Comparison of ENCODE assay signal across 9 cellular contexts in the genomic region with DNA sequence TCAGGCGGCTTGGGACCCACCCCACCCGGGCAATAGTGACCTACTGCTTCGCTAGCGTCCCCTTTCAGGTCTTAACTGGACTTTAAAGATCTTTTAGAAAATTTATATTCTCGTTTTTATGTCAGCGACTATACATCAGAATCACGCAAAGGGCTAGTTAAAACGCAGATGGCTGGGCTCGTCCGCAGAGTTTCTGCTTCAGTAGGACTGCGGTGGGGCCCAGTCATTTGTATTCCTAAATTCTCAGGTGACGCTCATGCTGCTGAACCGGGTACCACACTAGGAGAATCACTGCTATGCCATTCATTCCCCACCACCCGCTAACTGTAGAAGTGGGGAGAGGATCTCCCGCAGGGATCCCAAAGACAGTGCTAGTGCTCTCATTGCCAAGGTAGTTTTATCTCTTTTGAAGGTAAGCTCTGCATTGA.
DNase-seq lines count a peak whose midpoint lies in the region; ATAC-seq and TF ChIP-seq lines count a peak whose summit lies in the region.
"Had no signal": no experiment of that assay in that cellular context is flagged by ENCODE, and none has a peak within 500 bp of the region (broad histone marks: within the 10 kb centered on the region; RNA-seq: fewer than 3 reads in every experiment).

No MANE protein-coding gene starts in this region.

- H3K4me3 Mint-ChIP-seq in activated naive CD8-positive, alpha-beta T cell treated with anti-CD3 and anti-CD28 coated beads, Interleukin-2, amount 50 U/mL, for 24 hours, result peak overlapping the region; percentile 46
- H3K4me3 Mint-ChIP-seq in nephron, result peak overlapping the region; percentile 78 to 84 (median 84)

- no peaks in the 10 kb centered on the region for H3K36me3 Mint-ChIP-seq in activated naive CD8-positive, alpha-beta T cell treated with anti-CD3 and anti-CD28 coated beads, Interleukin-2, amount 50 U/mL, for 24 hours (ENCODE audit: low read depth)
- no peaks in the 10 kb centered on the region for H3K36me3 Mint-ChIP-seq in nephron (ENCODE audit: low read depth)

- DNase-seq in COLO668 (lab: John Stamatoyannopoulos, UW; ENCODE audit: unreplicated experiment), result peak; percentile 54
- no peak for DNase-seq in activated naive CD8-positive, alpha-beta T cell treated with anti-CD3 and anti-CD28 coated beads, Interleukin-2, amount 50 U/mL, for 24 hours
- DNase-seq in GM19240 (ENCODE audit: insufficient read length, low spot score), result no peak
- no peak for DNase-seq in GOT3 (lab: John Stamatoyannopoulos, UW)
- no peak for DNase-seq in NCI-H82 (lab: John Stamatoyannopoulos, UW)
- no peak for DNase-seq in SKM-1 (lab: John Stamatoyannopoulos, UW; ENCODE audit: unreplicated experiment)
- DNase-seq: midbrain had no signal

- H3K27ac Mint-ChIP-seq in activated naive CD8-positive, alpha-beta T cell treated with anti-CD3 and anti-CD28 coated beads, Interleukin-2, amount 50 U/mL, for 24 hours, result no peak overlapping the region
- no peak overlapping the region for H3K27ac Mint-ChIP-seq in nephron

- peak; percentile 3 for ATAC-seq in HG03159 (IDR thresholded peaks at IDR 0.05; ENCODE audit: unreplicated experiment)
- ATAC-seq in activated naive CD8-positive, alpha-beta T cell treated with anti-CD3 and anti-CD28 coated beads, Interleukin-2, amount 50 U/mL, for 24 hours, result no peak

- H3K27me3 Mint-ChIP-seq in activated naive CD8-positive, alpha-beta T cell treated with anti-CD3 and anti-CD28 coated beads, Interleukin-2, amount 50 U/mL, for 24 hours, result peaks cover 57% of the 10 kb centered on the region
- H3K27me3 Mint-ChIP-seq in nephron (ENCODE audit: low read depth), result peaks cover 82% of the 10 kb centered on the region

- no peak for TF ChIP-seq CTCF in nephron (IDR thresholded peaks at IDR 0.05; ENCODE audit: unreplicated experiment in 3 of 3)

- H3K4me1 Mint-ChIP-seq in activated naive CD8-positive, alpha-beta T cell treated with anti-CD3 and anti-CD28 coated beads, Interleukin-2, amount 50 U/mL, for 24 hours, result peaks cover 20% of the 10 kb centered on the region
- H3K4me1 Mint-ChIP-seq in nephron, result peaks cover 12% of the 10 kb centered on the region

- H3K9me3 Mint-ChIP-seq in activated naive CD8-positive, alpha-beta T cell treated with anti-CD3 and anti-CD28 coated beads, Interleukin-2, amount 50 U/mL, for 24 hours, result no peaks in the 10 kb centered on the region
- H3K9me3 Mint-ChIP-seq in nephron, result no peaks in the 10 kb centered on the region
